In genomic region chr2:86029873-86030272, GRCh38 we compare ENCODE assay signal across 20 cellular contexts.
"Had no signal": no experiment of that assay in that cellular context is flagged by ENCODE, and none has a peak within 500 bp of the region (broad histone marks: within the 10 kb centered on the region; RNA-seq: fewer than 3 reads in every experiment).

No MANE protein-coding gene starts in this region.

- H3K27ac ChIP-seq: neutrophil, ovary, SK-N-MC, suprapubic skin, transverse colon, uterus, WERI-Rb-1 had no signal

- ATAC-seq: psoas muscle, right cardiac atrium had no signal

- H3K27me3 Mint-ChIP-seq: dendritic cell treated with granulocyte-macrophage colony-stimulating factor and Interleukin-4, amounts not matched to agents 40 ng/mL and 50 ng/mL, for 4 days had no signal

- H3K36me3 ChIP-seq: ovary, uterus had no signal

- H3K9me3 ChIP-seq: neutrophil, ovary, psoas muscle, stomach, suprapubic skin, transverse colon, uterus had no signal

- H3K4me3 ChIP-seq: ovary, psoas muscle, SK-N-MC, stomach, suprapubic skin, transverse colon, uterus had no signal

- H3K9me3 Mint-ChIP-seq: activated T-helper 1 cell treated with anti-CD3 and anti-CD28 coated beads, Interleukin-12 subunit alpha, Interleukin-12 subunit beta, Interleukin-2, Interleukin-4 antibody, amounts not matched to agents 30 ng/mL and 10 ng/mL and 1 ng/mL, durations not matched to agents 14 hours and 24 hours and 36 hours; dendritic cell treated with granulocyte-macrophage colony-stimulating factor and Interleukin-4, amounts not matched to agents 40 ng/mL and 50 ng/mL, for 4 days; nephron had no signal

- H3K27me3 ChIP-seq: neutrophil, ovary, stomach, suprapubic skin, transverse colon, uterus had no signal

- H3K4me3 Mint-ChIP-seq: activated T-helper 1 cell treated with anti-CD3 and anti-CD28 coated beads, Interleukin-12 subunit alpha, Interleukin-12 subunit beta, Interleukin-2, Interleukin-4 antibody, amounts not matched to agents 30 ng/mL and 10 ng/mL and 1 ng/mL, durations not matched to agents 14 hours and 24 hours and 36 hours; dendritic cell treated with granulocyte-macrophage colony-stimulating factor and Interleukin-4, amounts not matched to agents 40 ng/mL and 50 ng/mL, for 4 days; nephron had no signal

- DNase-seq: activated CD4-positive, CD25-positive, alpha-beta regulatory T cell treated with anti-CD3 and anti-CD28 coated beads, Interleukin-2, amount 50 U/mL, for 72 hours; activated naive CD4-positive, alpha-beta T cell treated with Interleukin-2 at 50 U/mL for 16 hours; amygdala; effector CD4-positive, alpha-beta T cell; kidney glomerular epithelial cell; right cardiac atrium; stimulated activated CD4-positive, alpha-beta T cell treated with anti-CD3 and anti-CD28 coated beads, Interleukin-12 subunit alpha, Interleukin-12 subunit beta, amount 100 ng/mL, for 4 hours; stomach; SW 1271; transverse colon; WERI-Rb-1 had no signal

- H3K27ac Mint-ChIP-seq: activated T-helper 1 cell treated with anti-CD3 and anti-CD28 coated beads, Interleukin-12 subunit alpha, Interleukin-12 subunit beta, Interleukin-2, Interleukin-4 antibody, amounts not matched to agents 30 ng/mL and 10 ng/mL and 1 ng/mL, durations not matched to agents 14 hours and 24 hours and 36 hours had no signal
